In genomic region chr15:92797168-92798052, GRCh38 we compare ENCODE assay signal across 8 cellular contexts.
A peak's percentile ranks its signal among the peaks of the same experiment; 100 is the strongest.
DNase-seq lines count a peak whose midpoint lies in the region; ATAC-seq, FAIRE-seq and TF ChIP-seq lines count a peak whose summit lies in the region.

No MANE protein-coding gene starts in this region.

- CTCF ChIA-PET in AG04449 (lab: Yijun Ruan, JAX), result interaction anchor here (0.6 to 5.6 kb wide), 59 partner anchors 8 to 1455 kb away, joined by 3 to 118 read pairs (median 5); partner anchors contain the start of gene CHD2
- CTCF ChIA-PET in endothelial cell of umbilical vein (lab: Charles Lee), result interaction anchor here (0.6 to 4.1 kb wide), 67 partner anchors 8 to 1530 kb away, joined by 3 to 75 read pairs (median 4); partner anchors contain the start of gene CHD2

- H3K36me3 ChIP-seq in endothelial cell of umbilical vein (ENCODE audit: control insufficient read depth in 2 of 2, extremely low read depth in 1 of 2, insufficient read depth in 2 of 2, low read length in 2 of 2), result no peaks in the 10 kb centered on the region
- H3K36me3 ChIP-seq in mucosa of stomach (ENCODE audit: control insufficient read depth, insufficient read depth, low read length), result no peaks in the 10 kb centered on the region

- peak; percentile 44 for TF ChIP-seq CTCF in AG04449 (IDR thresholded peaks at IDR 0.05; ENCODE audit: insufficient read depth, low read length, missing control alignments)
- peak; percentile 49 to 55 for TF ChIP-seq CTCF in endothelial cell of umbilical vein (IDR thresholded peaks at IDR 0.05; ENCODE audit: extremely low read depth in 1 of 2, insufficient read depth in 1 of 2, low read depth in 1 of 2, low read length in 2 of 2)

- H3K9me1 ChIP-seq in endothelial cell of umbilical vein (replicated peaks; ENCODE audit: control insufficient read depth, extremely low read depth, insufficient read depth, low read length), result no peaks in the 10 kb centered on the region

- peak overlapping the region; percentile 27 for H2AFZ ChIP-seq in endothelial cell of umbilical vein (ENCODE audit: low read depth, low read length)

- no peaks in the 10 kb centered on the region for H4K20me1 ChIP-seq in endothelial cell of umbilical vein (replicated peaks; ENCODE audit: control insufficient read depth, extremely low read depth, insufficient read depth, low read length)

- intact Hi-C loops in endothelial cell of umbilical vein (cut with micrococcal nuclease), result loop anchor here (1.0 to 5.0 kb wide), 3 partner anchors 121 to 235 kb away; no protein-coding TSS in a partner anchor

- ATAC-seq in HG02759 (IDR thresholded peaks at IDR 0.05; ENCODE audit: unreplicated experiment) (peak; percentile 66), GM19467 (IDR thresholded peaks at IDR 0.05; ENCODE audit: unreplicated experiment) (no peak)

- no peak overlapping the region for H3K4me2 ChIP-seq in endothelial cell of umbilical vein (ENCODE audit: insufficient read depth, low read length)

- DNase-seq in AG04449 (ENCODE audit: low read depth, low spot score) (peak; percentile 38), GM04504 (ENCODE audit: low read depth) (peak; percentile 53), NCI-H1417 (lab: John Stamatoyannopoulos, UW) (peak; percentile 62 to 94 (median 91)), SW480 (ENCODE audit: low spot score) (peak; percentile 76), endothelial cell of umbilical vein (ENCODE audit: low read depth, low spot score) (peak; percentile 77)

- H3K27ac ChIP-seq in endothelial cell of umbilical vein (ENCODE audit: insufficient read depth, low read depth, low read length), result no peak overlapping the region

- no peak overlapping the region for H3K4me3 ChIP-seq in AG04449 (ENCODE audit: low read depth, low read length)
- no peak overlapping the region for H3K4me3 ChIP-seq in endothelial cell of umbilical vein (replicated peaks in 1 of 3; ENCODE audit: insufficient read depth in 1 of 3, low read depth in 1 of 3, low read length in 3 of 3)
- H3K4me3 ChIP-seq in mucosa of stomach (ENCODE audit: low read length), result no peak overlapping the region

- H3K9ac ChIP-seq in endothelial cell of umbilical vein (replicated peaks; ENCODE audit: extremely low read depth, insufficient read depth, low read length) (no peak overlapping the region), mucosa of stomach (ENCODE audit: low read length) (peak overlapping the region; percentile 33)

- FAIRE-seq in endothelial cell of umbilical vein (lab: Jason Lieb, UNC), result peak; percentile 71

- H3K27me3 ChIP-seq in endothelial cell of umbilical vein (ENCODE audit: control insufficient read depth in 2 of 2, insufficient read depth in 2 of 2, low read length in 2 of 2), result no peaks in the 10 kb centered on the region
- no peaks in the 10 kb centered on the region for H3K27me3 ChIP-seq in mucosa of stomach (ENCODE audit: control insufficient read depth, insufficient read depth, low read length)

- POLR2A ChIA-PET in AG04449 (lab: Yijun Ruan, JAX) (interaction anchor here (1.0 to 1.3 kb wide), 2 partner anchors 85 to 111 kb away, joined by 8 read pairs; no protein-coding TSS in a partner anchor), endothelial cell of umbilical vein (lab: Charles Lee) (interaction anchor here (0.7 kb wide), 1 partner anchor 85 kb away, joined by 4 read pairs; no protein-coding TSS in a partner anchor)

- no TSS peak for BruUV-seq in endothelial cell of umbilical vein (replicated peaks; lab: Mats Ljungman, UMichigan)

- H3K9me3 ChIP-seq in endothelial cell of umbilical vein (replicated peaks; ENCODE audit: control insufficient read depth, insufficient read depth, low read length) (no peaks in the 10 kb centered on the region), mucosa of stomach (ENCODE audit: control insufficient read depth, low read length) (no peaks in the 10 kb centered on the region)

- TF ChIP-seq POLR2A in endothelial cell of umbilical vein (IDR thresholded peaks at IDR 0.05; ENCODE audit: low read depth, low read length), result no peak

- H3K4me1 ChIP-seq in endothelial cell of umbilical vein (ENCODE audit: control insufficient read depth, extremely low read depth, insufficient read depth, low read length) (no peaks in the 10 kb centered on the region), mucosa of stomach (ENCODE audit: control insufficient read depth, insufficient read depth, low read length) (peaks cover 14% of the 10 kb centered on the region)

- H3K79me2 ChIP-seq in endothelial cell of umbilical vein (ENCODE audit: control insufficient read depth, insufficient read depth, low read length), result no peaks in the 10 kb centered on the region

- dilution Hi-C loops in endothelial cell of umbilical vein (cut with MboI; ENCODE audit: extremely low pct_ligation_motif_present, low sequenced_read_pairs), result no loop called here

TF ChIP-seq in endothelial cell of umbilical vein, 7 proteins besides CTCF, POLR2A, EP300 and RAD21:
- TF ChIP-seq POLR2AphosphoS5 (IDR thresholded peaks at IDR 0.05; ENCODE audit: insufficient read depth, low read depth, low read length) (no peak), EZH2 (IDR thresholded peaks at IDR 0.05; ENCODE audit: borderline replicate concordance, low read depth, low read length, severe bottlenecking) (no peak), MYC (IDR thresholded peaks at IDR 0.05; ENCODE audit: low read depth, low read length) (no peak), MAX (IDR thresholded peaks at IDR 0.05; ENCODE audit: insufficient read depth, insufficient read length) (no peak), JUN (IDR thresholded peaks at IDR 0.05; ENCODE audit: borderline replicate concordance, insufficient read depth, insufficient read length, low read depth) (no peak), FOS (IDR thresholded peaks at IDR 0.05; ENCODE audit: borderline replicate concordance, insufficient read depth, low read length) (no peak), GATA2 (IDR thresholded peaks at IDR 0.05; ENCODE audit: insufficient read depth, insufficient read length, low read depth, low read length) (no peak)

Comparison
In these comparisons a context has a peak if more than half of its experiments do, and no peak if none do; other contexts are left out.
1. DNase-seq: peak in every context shown above with its lines; median percentile 91 in NCI-H1417; 77 in endothelial cell of umbilical vein; 76 in SW480; 53 in GM04504; 38 in AG04449.